In genomic region chr10:100370976-100371706, GRCh38 we compare ENCODE assay signal across 1 cellular context.
TF ChIP-seq lines count a peak whose summit lies in the region.

No MANE protein-coding gene starts in this region.

TF ChIP-seq in H1, 55 proteins besides CTCF, POLR2A, EP300 and RAD21 (continued from another document):
- TF ChIP-seq CHD7 (IDR thresholded peaks at IDR 0.05; ENCODE audit: insufficient replicate concordance, low read length) (no peak), SP4 (IDR thresholded peaks at IDR 0.05; ENCODE audit: low read length) (no peak), HDAC2 (IDR thresholded peaks at IDR 0.05; ENCODE audit: borderline replicate concordance in 1 of 2, low read depth in 2 of 2, low read length in 2 of 2) (0 out of 4 replicates have a peak, but pooled peaks of 1 of the 2 experiments have one; percentile 40), TBP (IDR thresholded peaks at IDR 0.05; ENCODE audit: low read depth, low read length) (peak; percentile 56; the same call in 1 of the 2 replicates), KDM4A (IDR thresholded peaks at IDR 0.05; ENCODE audit: low read depth, low read length, severe bottlenecking) (no peak), SP1 (IDR thresholded peaks at IDR 0.05; ENCODE audit: low read depth, low read length) (peak; percentile 67), TEAD4 (IDR thresholded peaks at IDR 0.05; ENCODE audit: low read depth, low read length) (0 out of 2 replicates have a peak, but pooled peaks have one; percentile 10), E2F6 (IDR thresholded peaks at IDR 0.05) (no peak), CHD2 (IDR thresholded peaks at IDR 0.05; ENCODE audit: low read length) (peak; percentile 25; the same call in 1 of the 2 replicates), ASH2L (IDR thresholded peaks at IDR 0.05; ENCODE audit: low read length) (peak; percentile 79), KDM5A (IDR thresholded peaks at IDR 0.05; ENCODE audit: low read length) (no peak), TAF1 (IDR thresholded peaks at IDR 0.05; ENCODE audit: low read depth, low read length) (peak; percentile 80)
